Comparison of ENCODE assay signal across 10 cellular contexts in the genomic region with DNA sequence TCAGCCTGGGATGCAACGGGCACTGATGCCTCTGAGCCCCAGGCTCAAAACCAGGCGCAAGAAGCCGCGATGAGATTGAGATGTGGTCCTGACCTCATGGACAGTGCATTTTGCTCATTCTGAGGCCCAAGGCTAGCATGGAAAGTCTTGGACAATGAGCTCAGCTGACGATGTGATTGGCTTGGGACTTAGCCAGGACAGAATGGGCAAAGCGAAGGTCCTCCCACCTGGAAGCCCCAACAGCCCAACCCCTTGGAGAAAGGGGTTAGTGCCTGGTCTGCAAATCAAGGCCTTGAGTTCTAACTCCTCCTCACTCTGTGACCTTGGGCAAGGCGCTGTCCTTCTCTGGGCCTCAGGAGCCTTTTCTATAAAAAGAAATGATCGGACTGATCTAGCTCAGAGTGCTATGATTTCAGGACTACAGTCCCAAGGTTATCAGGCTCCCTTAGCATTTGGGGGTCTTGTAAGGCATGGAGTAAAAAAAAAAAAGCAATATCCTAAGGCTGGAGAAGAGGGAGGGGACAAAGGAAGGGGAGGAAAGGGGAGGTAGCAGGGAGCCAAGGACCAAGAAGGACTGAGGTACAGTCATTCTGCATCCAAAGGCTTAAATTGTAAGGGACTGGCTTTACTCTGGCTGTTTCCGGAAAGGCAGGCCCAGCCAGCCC. TPM values are rescaled to one million over a fixed set of nuclear protein-coding genes. Genes with fewer than 3 reads are reported as not detected.
A peak's percentile ranks its signal among the peaks of the same experiment; 100 is the strongest.
DNase-seq lines count a peak whose midpoint lies in the region; ATAC-seq and TF ChIP-seq lines count a peak whose summit lies in the region.
"Had no signal": no experiment of that assay in that cellular context is flagged by ENCODE, and none has a peak within 500 bp of the region (broad histone marks: within the 10 kb centered on the region; RNA-seq: fewer than 3 reads in every experiment).

No MANE protein-coding gene starts in this region.

- no peaks in the 10 kb centered on the region for H3K27me3 ChIP-seq in adipocyte (replicated peaks; ENCODE audit: control insufficient read depth, insufficient read depth, low read length)
- H3K27me3 ChIP-seq: BE2C had no signal

- no peak for ATAC-seq in memory B cell (ENCODE audit: low read depth)
- ATAC-seq in GM19395 (IDR thresholded peaks at IDR 0.05; ENCODE audit: unreplicated experiment) = no peak

- POLR2A ChIA-PET in GM10248 (lab: Yijun Ruan, JAX) = interaction anchor here (0.6 to 3.0 kb wide), 8 partner anchors 9 to 25 kb away, joined by 3 to 11 read pairs (median 4); no protein-coding TSS in a partner anchor

- H3K4me3 ChIP-seq in adipocyte (ENCODE audit: low read length) = peak overlapping the region; percentile 25

- no peaks in the 10 kb centered on the region for H3K9me3 Mint-ChIP-seq in activated naive CD4-positive, alpha-beta T cell treated with anti-CD3 and anti-CD28 coated beads, Interleukin-2, amount 50 U/mL, for 24 hours
- H3K9me3 Mint-ChIP-seq in memory B cell (no peaks in the 10 kb centered on the region), type B pancreatic cell (no peaks in the 10 kb centered on the region)

- H3K4me3 Mint-ChIP-seq in activated naive CD4-positive, alpha-beta T cell treated with anti-CD3 and anti-CD28 coated beads, Interleukin-2, amount 50 U/mL, for 24 hours = peak overlapping the region; percentile 98
- peak overlapping the region; percentile 55 for H3K4me3 Mint-ChIP-seq in memory B cell
- peak overlapping the region; percentile 54 for H3K4me3 Mint-ChIP-seq in type B pancreatic cell

- no peaks in the 10 kb centered on the region for H3K27me3 Mint-ChIP-seq in activated naive CD4-positive, alpha-beta T cell treated with anti-CD3 and anti-CD28 coated beads, Interleukin-2, amount 50 U/mL, for 24 hours
- H3K27me3 Mint-ChIP-seq in memory B cell (no peaks in the 10 kb centered on the region), type B pancreatic cell (peaks cover 21% of the 10 kb centered on the region)

- H3K9me3 ChIP-seq in adipocyte (ENCODE audit: control insufficient read depth, low read length) = no peaks in the 10 kb centered on the region
- H3K9me3 ChIP-seq: BE2C had no signal

- peaks cover 51% of the 10 kb centered on the region for H3K4me1 Mint-ChIP-seq in activated naive CD4-positive, alpha-beta T cell treated with anti-CD3 and anti-CD28 coated beads, Interleukin-2, amount 50 U/mL, for 24 hours
- H3K4me1 Mint-ChIP-seq in memory B cell = peaks cover 27% of the 10 kb centered on the region
- H3K4me1 Mint-ChIP-seq in type B pancreatic cell (ENCODE audit: unreplicated experiment) = peaks cover 28% of the 10 kb centered on the region

- no peak for DNase-seq in activated naive CD4-positive, alpha-beta T cell treated with anti-CD3 and anti-CD28 coated beads, Interleukin-2, amount 50 U/mL, for 16 hours
- DNase-seq in adipocyte (ENCODE audit: low read depth) (no peak), memory B cell (ENCODE audit: low spot score in 2 of 2) (no peak), type B pancreatic cell (ENCODE audit: extremely low spot score, unreplicated experiment) (no peak), GM10248 (ENCODE audit: extremely low spot score) (no peak), middle frontal gyrus (ENCODE audit: extremely low spot score, low spot score) (no peak)

- TF ChIP-seq CTCF in type B pancreatic cell (conservative IDR thresholded peaks at IDR 0.05) = no peak
- no peak for TF ChIP-seq CTCF in GM10248 (IDR thresholded peaks at IDR 0.05; ENCODE audit: control extremely low read depth, extremely low read depth, low read depth, missing control alignments)

- H3K4me1 ChIP-seq in adipocyte (ENCODE audit: control insufficient read depth, insufficient read depth, low read length) = peaks cover 50% of the 10 kb centered on the region
- H3K4me1 ChIP-seq: BE2C had no signal

- peaks cover 46% of the 10 kb centered on the region for H3K36me3 Mint-ChIP-seq in activated naive CD4-positive, alpha-beta T cell treated with anti-CD3 and anti-CD28 coated beads, Interleukin-2, amount 50 U/mL, for 24 hours
- peaks cover 13% of the 10 kb centered on the region for H3K36me3 Mint-ChIP-seq in memory B cell
- H3K36me3 Mint-ChIP-seq in type B pancreatic cell = peaks cover 3% of the 10 kb centered on the region

- CTCF ChIA-PET in GM10248 (lab: Yijun Ruan, JAX) = interaction anchor here (0.9 to 18.0 kb wide), 5 partner anchors 20 to 79 kb away, joined by 3 to 160 read pairs (median 5); partner anchors contain the start of gene RTN4RL2

- H3K36me3 ChIP-seq in adipocyte (ENCODE audit: control insufficient read depth, insufficient read depth, low read length, severe bottlenecking) = peaks cover 11% of the 10 kb centered on the region
- H3K36me3 ChIP-seq: BE2C had no signal

- H3K27ac Mint-ChIP-seq in activated naive CD4-positive, alpha-beta T cell treated with anti-CD3 and anti-CD28 coated beads, Interleukin-2, amount 50 U/mL, for 24 hours = peak overlapping the region; percentile 97
- H3K27ac Mint-ChIP-seq in memory B cell (peak overlapping the region; percentile 53), type B pancreatic cell (no peak overlapping the region)

- H3K9ac ChIP-seq in adipocyte (ENCODE audit: low read length) = peak overlapping the region; percentile 72

RNA-seq across cellular contexts. Expression of gene SLC43A3, which starts 2.7 kb away (rescaled TPM):
- 14.0 and 20.4 TPM in 2 replicates for total RNA-seq in type B pancreatic cell (ENCODE audit: low replicate concordance)

RNA-seq across cellular contexts. Expression of gene PRG2, which starts 33.8 kb away (rescaled TPM):
- not detected in 2 replicates for total RNA-seq in type B pancreatic cell (ENCODE audit: low replicate concordance)

RNA-seq across cellular contexts. Expression of gene RTN4RL2, which starts 36.1 kb away (rescaled TPM):
- total RNA-seq in type B pancreatic cell (ENCODE audit: low replicate concordance) = 8.6 and 10.4 TPM in 2 replicates
- total RNA-seq: bronchial epithelial cell had no signal

RNA-seq across cellular contexts. Expression of gene PRG3, which starts 43.3 kb away (rescaled TPM):
- not detected in 2 replicates for total RNA-seq in type B pancreatic cell (ENCODE audit: low replicate concordance)
- total RNA-seq: bronchial epithelial cell had no signal
